In genomic region chr11:47524200-47524874, GRCh38 we compare ENCODE assay signal across 8 cellular contexts. TPM values are rescaled to one million over a fixed set of nuclear protein-coding genes. Genes with fewer than 3 reads are reported as not detected.
DNase-seq lines count a peak whose midpoint lies in the region; ATAC-seq, FAIRE-seq and TF ChIP-seq lines count a peak whose summit lies in the region.

No MANE protein-coding gene starts in this region.

- intact Hi-C loops in psoas muscle (cut with DNase I), result no loop called here

- WGBS in psoas muscle, 3 donors, result 13 to 27% (median 13%) methylated on average over 9 of the region's 9 CpGs

- H3K4me3 ChIP-seq in BE2C (ENCODE audit: low read depth, low read length) (no peak overlapping the region), cardiac muscle cell (peak overlapping the region; percentile 29), psoas muscle (peak overlapping the region; percentile 58)

- H3K27ac ChIP-seq in cardiac muscle cell (peak overlapping the region; percentile 99), psoas muscle (peak overlapping the region; percentile 96)

- no peak for FAIRE-seq in GM19239 (lab: Jason Lieb, UNC)

- DNase-seq in BE2C, result peak; percentile 10
- DNase-seq in activated naive CD4-positive, alpha-beta T cell treated with anti-CD3 and anti-CD28 coated beads, Interleukin-2, amount 50 U/mL, for 72 hours (ENCODE audit: low spot score in 2 of 2), result peak in 1 of 2 donors; percentile 17
- DNase-seq in cardiac muscle cell (ENCODE audit: low read depth in 1 of 2, low spot score in 1 of 2), result peak in 1 of 2 donors; percentile 82
- no peak for DNase-seq in psoas muscle
- DNase-seq in NOMO-1 (lab: John Stamatoyannopoulos, UW; ENCODE audit: unreplicated experiment in 2 of 2), result no peak
- DNase-seq in GM19239 (ENCODE audit: insufficient read length, low spot score), result no peak

- no peaks in the 10 kb centered on the region for H3K36me3 Mint-ChIP-seq in activated naive CD4-positive, alpha-beta T cell treated with anti-CD3 and anti-CD28 coated beads, Interleukin-2, amount 50 U/mL, for 72 hours

- H3K27me3 ChIP-seq in BE2C (no peaks in the 10 kb centered on the region), cardiac muscle cell (no peaks in the 10 kb centered on the region), psoas muscle (ENCODE audit: insufficient read depth in 3 of 3, low read length in 2 of 3) (no peaks in the 10 kb centered on the region)

- ATAC-seq in HG03095 (IDR thresholded peaks at IDR 0.05; ENCODE audit: unreplicated experiment) (peak; percentile 18), psoas muscle (peak; percentile 54 to 57 (median 56)), HG03565 (IDR thresholded peaks at IDR 0.05; ENCODE audit: unreplicated experiment) (no peak)
- ATAC-seq in activated naive CD4-positive, alpha-beta T cell treated with anti-CD3 and anti-CD28 coated beads, Interleukin-2, amount 50 U/mL, for 72 hours, result peak; percentile 42 to 57

- H3K4me1 ChIP-seq in BE2C, result no peaks in the 10 kb centered on the region; the same call in 1 of the 2 replicates
- peaks cover 45% of the 10 kb centered on the region for H3K4me1 ChIP-seq in cardiac muscle cell (ENCODE audit: low read depth)
- peaks cover 77% of the 10 kb centered on the region for H3K4me1 ChIP-seq in psoas muscle

- no peaks in the 10 kb centered on the region for H3K9me3 Mint-ChIP-seq in activated naive CD4-positive, alpha-beta T cell treated with anti-CD3 and anti-CD28 coated beads, Interleukin-2, amount 50 U/mL, for 72 hours

- peak overlapping the region; percentile 42 to 65 for H3K27ac Mint-ChIP-seq in activated naive CD4-positive, alpha-beta T cell treated with anti-CD3 and anti-CD28 coated beads, Interleukin-2, amount 50 U/mL, for 72 hours

- no peaks in the 10 kb centered on the region for H3K36me3 ChIP-seq in BE2C
- no peaks in the 10 kb centered on the region for H3K36me3 ChIP-seq in cardiac muscle cell
- H3K36me3 ChIP-seq in psoas muscle (ENCODE audit: insufficient read depth in 1 of 2, low read depth in 1 of 2), result no peaks in the 10 kb centered on the region

- TF ChIP-seq CTCF in BE2C (IDR thresholded peaks at IDR 0.05; ENCODE audit: low read depth, low read length) (no peak), cardiac muscle cell (IDR thresholded peaks at IDR 0.05; ENCODE audit: low read depth, low read length) (no peak), psoas muscle (IDR thresholded peaks at IDR 0.05) (no peak)

- no peaks in the 10 kb centered on the region for H3K9me3 ChIP-seq in BE2C
- no peaks in the 10 kb centered on the region for H3K9me3 ChIP-seq in cardiac muscle cell (ENCODE audit: low read depth)
- no peaks in the 10 kb centered on the region for H3K9me3 ChIP-seq in psoas muscle

RNA-seq across cellular contexts. Expression of gene CELF1, which starts 28.6 kb away (rescaled TPM):
- 25.5 TPM for polyA plus RNA-seq in BE2C (2012; ENCODE audit: insufficient read depth, insufficient read length, low read depth)
- total RNA-seq in activated naive CD4-positive, alpha-beta T cell treated with anti-CD3 and anti-CD28 coated beads, Interleukin-2, amount 50 U/mL, for 72 hours, result 100 to 1,000 TPM; 105 to 128 TPM
- total RNA-seq in cardiac muscle cell (72.2 and 178 TPM in 2 replicates), psoas muscle (100 to 1,000 TPM in 3 of 4 donors, 10 to 100 TPM in 1; 79.0 to 193 (median 140) TPM)
- polyA plus RNA-seq in cardiac muscle cell (98.9 and 162 TPM in 2 replicates), psoas muscle (100 to 1,000 TPM in 1 of 3 donors, 10 to 100 TPM in 2; 40.1 to 112 (median 92.5) TPM)

RNA-seq across cellular contexts. Expression of gene PTPMT1, which starts 41.1 kb away (rescaled TPM):
- polyA plus RNA-seq in BE2C (2012; ENCODE audit: insufficient read depth, insufficient read length, low read depth), result 41.0 TPM
- total RNA-seq in activated naive CD4-positive, alpha-beta T cell treated with anti-CD3 and anti-CD28 coated beads, Interleukin-2, amount 50 U/mL, for 72 hours, result 10 to 100 TPM; 20.4 to 37.5 TPM
- total RNA-seq in cardiac muscle cell (212 and 246 TPM in 2 replicates), psoas muscle (10 to 100 TPM; 20.9 to 37.8 (median 27.0) TPM)
- polyA plus RNA-seq in cardiac muscle cell (123 and 143 TPM in 2 replicates), psoas muscle (10 to 100 TPM; 34.5 to 40.3 (median 38.7) TPM)

RNA-seq across cellular contexts. Expression of gene KBTBD4, which starts 54.4 kb away (rescaled TPM):
- polyA plus RNA-seq in BE2C (2012; ENCODE audit: insufficient read depth, insufficient read length, low read depth), result 24.4 TPM
- 10 to 100 TPM; 22.1 to 25.4 TPM for total RNA-seq in activated naive CD4-positive, alpha-beta T cell treated with anti-CD3 and anti-CD28 coated beads, Interleukin-2, amount 50 U/mL, for 72 hours
- total RNA-seq in cardiac muscle cell (16.9 and 22.5 TPM in 2 replicates), psoas muscle (10 to 100 TPM; 14.4 to 19.7 (median 17.2) TPM)
- polyA plus RNA-seq in cardiac muscle cell (18.6 and 23.9 TPM in 2 replicates), psoas muscle (10 to 100 TPM; 12.0 to 23.1 (median 19.1) TPM)

RNA-seq across cellular contexts. Expression of gene NDUFS3, which starts 54.5 kb away (rescaled TPM):
- polyA plus RNA-seq in BE2C (2012; ENCODE audit: insufficient read depth, insufficient read length, low read depth), result 130 TPM
- total RNA-seq in activated naive CD4-positive, alpha-beta T cell treated with anti-CD3 and anti-CD28 coated beads, Interleukin-2, amount 50 U/mL, for 72 hours, result 100 to 1,000 TPM; 128 to 158 TPM
- 79.1 and 128 TPM in 2 replicates for total RNA-seq in cardiac muscle cell
- polyA plus RNA-seq in cardiac muscle cell, result 210 and 232 TPM in 2 replicates
- total RNA-seq in psoas muscle, result 100 to 1,000 TPM; 160 to 285 (median 188) TPM
- polyA plus RNA-seq in psoas muscle, result 100 to 1,000 TPM; 225 to 528 (median 317) TPM
